Comparison of ENCODE assay signal across 8 cellular contexts in the genomic region with DNA sequence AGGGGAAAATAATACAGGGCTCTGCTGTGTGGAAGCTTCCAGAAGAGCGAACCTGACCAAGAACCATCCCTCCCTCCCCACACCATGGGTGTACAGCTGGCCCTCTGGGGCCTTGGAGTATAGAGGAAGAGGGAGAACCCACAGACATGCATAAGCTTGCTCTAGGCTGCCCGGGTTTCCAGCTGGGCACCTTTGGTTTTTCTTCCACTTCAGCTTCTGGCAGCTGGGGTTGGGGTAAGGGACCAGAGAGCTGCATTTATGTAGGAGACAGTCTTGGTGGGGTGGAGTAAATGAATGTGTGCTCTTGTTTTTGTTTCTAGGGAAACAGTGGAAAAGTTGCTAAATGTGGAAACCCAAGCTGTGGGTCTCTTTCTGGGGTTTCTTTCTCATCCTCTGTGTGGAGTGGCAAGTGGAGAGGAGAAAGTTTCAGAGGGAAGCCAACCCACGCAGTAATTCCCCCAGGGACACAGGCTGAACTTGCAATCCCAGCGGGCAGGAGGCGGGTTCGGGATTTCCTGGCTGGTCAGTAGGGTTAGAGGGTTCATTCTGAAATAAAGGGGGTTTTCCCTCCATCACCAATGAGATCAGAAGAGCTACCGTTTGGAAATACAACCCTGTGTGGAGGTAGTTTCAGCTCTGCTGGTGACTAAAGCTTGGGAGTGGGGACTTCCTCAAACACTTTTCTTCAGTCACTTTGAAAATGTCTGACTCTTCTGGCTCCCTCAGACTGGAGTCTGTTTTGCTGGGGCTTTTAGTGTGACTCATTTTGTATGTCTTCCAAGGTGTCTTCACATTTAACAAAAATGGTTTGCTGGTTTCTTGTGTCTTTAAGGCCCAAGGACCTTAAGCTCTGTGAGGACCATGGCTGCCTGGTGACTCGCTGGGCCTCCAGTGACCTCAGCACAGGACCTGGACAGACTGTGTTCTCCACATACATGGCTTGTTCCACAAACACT. TPM values are rescaled to one million over a fixed set of nuclear protein-coding genes. Genes with fewer than 3 reads are reported as not detected.
A peak's percentile ranks its signal among the peaks of the same experiment; 100 is the strongest.
DNase-seq lines count a peak whose midpoint lies in the region; ATAC-seq and TF ChIP-seq lines count a peak whose summit lies in the region.

No MANE protein-coding gene starts in this region.

- H3K79me2 ChIP-seq in KMS-11 (ENCODE audit: insufficient read depth, low read depth): no peaks in the 10 kb centered on the region
- no peaks in the 10 kb centered on the region for H3K79me2 ChIP-seq in osteoblast (ENCODE audit: insufficient read depth, low read length)

- H3K4me3 ChIP-seq in KMS-11 (IDR thresholded peaks at IDR 0.05; ENCODE audit: insufficient read depth, low read depth, low read length) (no peak overlapping the region), brain microvascular endothelial cell (ENCODE audit: low read depth, low read length) (no peak overlapping the region), osteoblast (ENCODE audit: insufficient read depth, low read length) (peak overlapping the region; percentile 31)

- H3K4me1 ChIP-seq in KMS-11 (ENCODE audit: low read depth, poor library complexity, severe bottlenecking) (peaks cover 10% of the 10 kb centered on the region), osteoblast (ENCODE audit: insufficient read depth, low read length) (peaks cover 45% of the 10 kb centered on the region)

- no peak overlapping the region for H3K27ac ChIP-seq in KMS-11
- peak overlapping the region; percentile 89 for H3K27ac ChIP-seq in brain microvascular endothelial cell
- H3K27ac ChIP-seq in osteoblast (ENCODE audit: low read depth, low read length): peak overlapping the region; percentile 92

- TF ChIP-seq CTCF in KMS-11 (conservative IDR thresholded peaks at IDR 0.05; ENCODE audit: low read depth, low read length) (no peak), brain microvascular endothelial cell (IDR thresholded peaks at IDR 0.05; ENCODE audit: low read depth, low read length, missing control alignments) (no peak), osteoblast (IDR thresholded peaks at IDR 0.05; ENCODE audit: extremely low read depth, low read depth, low read length) (no peak)

- DNase-seq in EH (ENCODE audit: low read depth) (peak; percentile 71), brain microvascular endothelial cell (peak; percentile 86), osteoblast (ENCODE audit: insufficient read length, low spot score, missing footprints) (peak; percentile 79), NCI-H526 (lab: John Stamatoyannopoulos, UW) (no peak), NCI-H524 (lab: John Stamatoyannopoulos, UW) (no peak), COLO668 (lab: John Stamatoyannopoulos, UW; ENCODE audit: unreplicated experiment) (no peak)

- no peaks in the 10 kb centered on the region for H3K9me3 ChIP-seq in osteoblast (ENCODE audit: low read depth, low read length)

- H3K27me3 ChIP-seq in KMS-11 (ENCODE audit: insufficient read depth, low read depth): no peaks in the 10 kb centered on the region
- H3K27me3 ChIP-seq in brain microvascular endothelial cell (replicated peaks): no peaks in the 10 kb centered on the region
- H3K27me3 ChIP-seq in osteoblast (ENCODE audit: insufficient read depth, low read length): no peaks in the 10 kb centered on the region

- no peaks in the 10 kb centered on the region for H4K20me1 ChIP-seq in KMS-11 (ENCODE audit: insufficient read depth)
- H4K20me1 ChIP-seq in osteoblast (ENCODE audit: insufficient read depth, low read length): no peaks in the 10 kb centered on the region

- H2AFZ ChIP-seq in KMS-11 (ENCODE audit: low read depth) (0 out of 2 replicates have a peak overlapping the region, but pooled peaks have one; percentile 12), osteoblast (ENCODE audit: low read length) (peak overlapping the region; percentile 66)

- in situ Hi-C loops in brain microvascular endothelial cell (cut with HindIII; ENCODE audit: low pct_ligation_motif_present, low sequenced_read_pairs): no loop called here

- H3K36me3 ChIP-seq in KMS-11 (ENCODE audit: insufficient read depth): no peaks in the 10 kb centered on the region
- no peaks in the 10 kb centered on the region for H3K36me3 ChIP-seq in brain microvascular endothelial cell (replicated peaks)
- no peaks in the 10 kb centered on the region for H3K36me3 ChIP-seq in osteoblast (ENCODE audit: insufficient read depth, low read length)

- ATAC-seq in GM21381 (IDR thresholded peaks at IDR 0.05; ENCODE audit: unreplicated experiment): peak; percentile 62

- no peak overlapping the region for H3K9ac ChIP-seq in KMS-11

- H3K4me2 ChIP-seq in KMS-11: no peak overlapping the region; the same call in 1 of the 2 replicates
- peak overlapping the region; percentile 74 for H3K4me2 ChIP-seq in osteoblast (ENCODE audit: insufficient read depth, low read length)

RNA-seq across cellular contexts. Expression of a gene that starts 22.2 kb away (rescaled TPM):
- 344 and 474 TPM in 2 replicates for total RNA-seq in osteoblast

RNA-seq across cellular contexts. Expression of a gene that starts 58.3 kb away (rescaled TPM):
- 41.3 and 56.3 TPM in 2 replicates for total RNA-seq in osteoblast

Comparison
In these comparisons a context has a peak if more than half of its experiments do, and no peak if none do; other contexts are left out.
1. DNase-seq: peak in EH (single experiment), brain microvascular endothelial cell (single experiment) and osteoblast (single experiment); none in NCI-H526 (0 of 2), NCI-H524 (0 of 2) and COLO668 (single experiment).